Comparison of ENCODE assay signal across 26 cellular contexts in genomic region chr1:161777250-161777649, GRCh38. TPM values are rescaled to one million over a fixed set of nuclear protein-coding genes. Genes with fewer than 3 reads are reported as not detected.
"Had no signal": no experiment of that assay in that cellular context is flagged by ENCODE, and none has a peak within 500 bp of the region (broad histone marks: within the 10 kb centered on the region; RNA-seq: fewer than 3 reads in every experiment).

No MANE protein-coding gene starts in this region.

- H3K9me3 ChIP-seq: adrenal gland, ascending aorta, heart right ventricle, right atrium auricular region, suprapubic skin, tibial artery, upper lobe of right lung had no signal

- H3K27me3 Mint-ChIP-seq: activated CD8-positive, alpha-beta memory T cell treated with anti-CD3 and anti-CD28 coated beads, Interleukin-2, amount 10 ng/mL, durations not matched to agents 7 days and 5 days; activated naive CD8-positive, alpha-beta T cell treated with anti-CD3 and anti-CD28 coated beads for 36 hours; brain; effector memory CD8-positive, alpha-beta T cell; memory B cell; stimulated activated naive B cell treated with anti-CD40 and anti-IgM and Interleukin-4, amounts not matched to agents 10 μg/mL and 1 μg/mL and 100 μg/mL, for 72 hours had no signal

- FAIRE-seq: endothelial cell of umbilical vein had no signal

- H3K4me1 Mint-ChIP-seq: brain, WTC11 had no signal

- H3K27ac ChIP-seq: adrenal gland, ascending aorta, coronary artery, heart right ventricle, right atrium auricular region, suprapubic skin, tibial artery, upper lobe of right lung had no signal

- H3K4me3 Mint-ChIP-seq: activated CD8-positive, alpha-beta memory T cell treated with anti-CD3 and anti-CD28 coated beads, Interleukin-2, amount 10 ng/mL, durations not matched to agents 7 days and 5 days; activated CD8-positive, alpha-beta T cell treated with anti-CD3 and anti-CD28 coated beads, Interleukin-2, amount 10 ng/mL, durations not matched to agents 7 days and 5 days; activated naive CD8-positive, alpha-beta T cell treated with anti-CD3 and anti-CD28 coated beads for 36 hours; brain; effector memory CD8-positive, alpha-beta T cell; memory B cell; natural killer cell; stimulated activated naive B cell treated with anti-CD40 and anti-IgM and Interleukin-4, amounts not matched to agents 10 μg/mL and 1 μg/mL and 100 μg/mL, for 72 hours; WTC11 had no signal

- H3K27ac Mint-ChIP-seq: activated CD8-positive, alpha-beta memory T cell treated with anti-CD3 and anti-CD28 coated beads, Interleukin-2, amount 10 ng/mL, durations not matched to agents 7 days and 5 days; activated CD8-positive, alpha-beta T cell treated with anti-CD3 and anti-CD28 coated beads, Interleukin-2, amount 10 ng/mL, durations not matched to agents 7 days and 5 days; activated naive CD8-positive, alpha-beta T cell treated with anti-CD3 and anti-CD28 coated beads for 36 hours; brain; effector memory CD8-positive, alpha-beta T cell; memory B cell; natural killer cell; stimulated activated naive B cell treated with anti-CD40 and anti-IgM and Interleukin-4, amounts not matched to agents 10 μg/mL and 1 μg/mL and 100 μg/mL, for 72 hours; WTC11 had no signal

- DNase-seq: activated CD4-positive, alpha-beta T cell treated with anti-CD3 and anti-CD28 coated beads for 1 hour; activated CD8-positive, alpha-beta memory T cell treated with anti-CD3 and anti-CD28 coated beads, Interleukin-2, amount 10 ng/mL, durations not matched to agents 7 days and 5 days; activated CD8-positive, alpha-beta T cell treated with anti-CD3 and anti-CD28 coated beads, Interleukin-2, amount 10 ng/mL, durations not matched to agents 7 days and 5 days; activated naive CD4-positive, alpha-beta T cell; activated naive CD8-positive, alpha-beta T cell treated with anti-CD3 and anti-CD28 coated beads for 36 hours; activated T-cell treated with anti-CD3 and anti-CD28 coated beads, Interleukin-2, amount 50 U/mL, for 48 hours; adrenal gland; effector memory CD8-positive, alpha-beta T cell; foreskin melanocyte; heart right ventricle; midbrain; natural killer cell; stimulated activated CD4-positive, alpha-beta T cell treated with anti-CD3 and anti-CD28 coated beads, Interleukin-15, amount 100 ng/mL, for 24 hours; stimulated activated CD4-positive, alpha-beta T cell treated with anti-CD3 and anti-CD28 coated beads, Interleukin-2, amount 100 ng/mL, for 24 hours; stimulated activated naive B cell treated with anti-CD40 and anti-IgM and Interleukin-4, amounts not matched to agents 10 μg/mL and 1 μg/mL and 100 μg/mL, for 72 hours; T-helper 2 cell; tibial artery; upper lobe of right lung had no signal

- H3K4me3 ChIP-seq: adrenal gland, ascending aorta, coronary artery, heart right ventricle, right atrium auricular region, suprapubic skin, tibial artery, upper lobe of right lung had no signal

- H3K27me3 ChIP-seq: adrenal gland, ascending aorta, heart right ventricle, right atrium auricular region, suprapubic skin, tibial artery, upper lobe of right lung had no signal

- H3K4me1 ChIP-seq: ascending aorta had no signal

- ATAC-seq: activated CD8-positive, alpha-beta memory T cell treated with anti-CD3 and anti-CD28 coated beads, Interleukin-2, amount 10 ng/mL, durations not matched to agents 7 days and 5 days; activated CD8-positive, alpha-beta T cell treated with anti-CD3 and anti-CD28 coated beads, Interleukin-2, amount 10 ng/mL, durations not matched to agents 7 days and 5 days; effector memory CD8-positive, alpha-beta T cell; heart right ventricle; natural killer cell; stimulated activated naive B cell treated with anti-CD40 and anti-IgM and Interleukin-4, amounts not matched to agents 10 μg/mL and 1 μg/mL and 100 μg/mL, for 72 hours; upper lobe of right lung; WTC11 had no signal

- H3K36me3 Mint-ChIP-seq: WTC11 had no signal

- H3K9me3 Mint-ChIP-seq: activated naive CD8-positive, alpha-beta T cell treated with anti-CD3 and anti-CD28 coated beads for 36 hours; brain; effector memory CD8-positive, alpha-beta T cell; memory B cell; natural killer cell; stimulated activated naive B cell treated with anti-CD40 and anti-IgM and Interleukin-4, amounts not matched to agents 10 μg/mL and 1 μg/mL and 100 μg/mL, for 72 hours; WTC11 had no signal

RNA-seq across cellular contexts. Expression of gene FCRLB, which starts 55.9 kb away (rescaled TPM):
- total RNA-seq: ascending aorta had no signal
